Comparison of ENCODE assay signal across 14 cellular contexts in the genomic region with DNA sequence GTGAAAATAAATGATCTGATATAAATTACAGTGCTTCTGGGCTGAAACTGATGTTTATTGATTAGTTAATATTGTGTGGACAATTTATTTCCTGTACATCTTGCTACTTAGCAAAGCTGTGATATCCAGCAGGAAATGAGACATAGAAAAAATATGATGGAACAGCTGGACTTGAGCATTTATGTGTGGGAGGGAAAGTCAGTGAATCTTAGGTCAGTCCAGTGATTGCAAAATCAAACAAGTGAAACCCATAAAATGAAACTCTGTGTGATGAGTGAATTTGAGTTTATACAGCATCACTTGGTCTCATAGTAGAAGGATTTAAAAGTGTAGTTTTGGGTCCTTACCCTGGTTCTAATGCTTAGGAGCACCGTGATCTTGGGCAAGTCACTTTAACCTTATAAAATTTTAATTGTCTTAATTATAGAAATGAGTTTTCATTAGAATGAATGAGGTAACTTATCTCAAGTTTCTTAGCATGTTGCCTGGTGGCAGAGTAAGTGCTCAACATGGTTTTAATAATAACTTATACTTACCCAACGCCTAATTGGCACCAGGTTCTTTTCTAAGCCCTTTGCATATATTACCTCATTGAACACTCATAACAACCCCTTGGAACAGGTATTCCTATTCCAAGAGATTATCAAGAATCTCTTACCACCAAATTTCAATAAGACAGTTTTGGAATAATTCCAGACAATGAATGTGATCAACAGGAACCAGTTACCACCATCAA.
A peak's percentile ranks its signal among the peaks of the same experiment; 100 is the strongest.
DNase-seq lines count a peak whose midpoint lies in the region; ATAC-seq and TF ChIP-seq lines count a peak whose summit lies in the region.
"Had no signal": no experiment of that assay in that cellular context is flagged by ENCODE, and none has a peak within 500 bp of the region (broad histone marks: within the 10 kb centered on the region; RNA-seq: fewer than 3 reads in every experiment).

No MANE protein-coding gene starts in this region.

- no peak for ATAC-seq in T-helper 17 cell

- H3K4me3 Mint-ChIP-seq in T-helper 17 cell (no peak overlapping the region), chondrocyte (ENCODE audit: unreplicated experiment) (no peak overlapping the region)

- peaks cover 0 to 15% of the 10 kb centered on the region in 2 donors for H3K4me1 ChIP-seq in muscle layer of duodenum (ENCODE audit: control insufficient read depth in 1 of 2, insufficient read depth in 2 of 2, low read length in 2 of 2)

- no peaks in the 10 kb centered on the region for H3K27me3 ChIP-seq in muscle layer of duodenum (ENCODE audit: low read depth, low read length)
- H3K27me3 ChIP-seq: adrenal gland had no signal

- no peak overlapping the region for H3K27ac Mint-ChIP-seq in T-helper 17 cell
- H3K27ac Mint-ChIP-seq in chondrocyte (ENCODE audit: unreplicated experiment) = no peak overlapping the region

- H3K9me3 ChIP-seq in muscle layer of duodenum (ENCODE audit: control insufficient read depth in 1 of 2, low read length in 2 of 2) (no peaks in the 10 kb centered on the region), T-helper 17 cell (ENCODE audit: control insufficient read depth, low read length, poor library complexity, severe bottlenecking) (no peaks in the 10 kb centered on the region)
- H3K9me3 ChIP-seq: adrenal gland had no signal

- TF ChIP-seq CTCF in NB4 (IDR thresholded peaks at IDR 0.05; ENCODE audit: low read depth, low read length) (no peak), chondrocyte (IDR thresholded peaks at IDR 0.05) (no peak)

- TF ChIP-seq POLR2A in NB4 (IDR thresholded peaks at IDR 0.05; ENCODE audit: extremely low read depth, insufficient read length) = no peak

- H3K4me3 ChIP-seq in NB4 (ENCODE audit: low read depth, low read length) (no peak overlapping the region), muscle layer of duodenum (ENCODE audit: low read depth in 1 of 2, low read length in 2 of 2) (no peak overlapping the region)
- H3K4me3 ChIP-seq: adrenal gland, SK-N-MC had no signal

- peak overlapping the region; percentile 84 for H3K27ac ChIP-seq in epithelial cell of prostate
- H3K27ac ChIP-seq in muscle layer of duodenum (ENCODE audit: low read length) = peak overlapping the region; percentile 49
- H3K27ac ChIP-seq: SK-N-MC had no signal

- H3K27me3 Mint-ChIP-seq in T-helper 17 cell (peaks cover 18% of the 10 kb centered on the region), chondrocyte (ENCODE audit: low read depth) (no peaks in the 10 kb centered on the region)

- H3K9me3 Mint-ChIP-seq in chondrocyte (ENCODE audit: low read depth) = no peaks in the 10 kb centered on the region

- H3K36me3 Mint-ChIP-seq in T-helper 17 cell (ENCODE audit: low read depth) (no peaks in the 10 kb centered on the region), chondrocyte (ENCODE audit: low read depth) (no peaks in the 10 kb centered on the region)

- H3K4me1 Mint-ChIP-seq in T-helper 17 cell = no peaks in the 10 kb centered on the region
- H3K4me1 Mint-ChIP-seq in chondrocyte (ENCODE audit: low read depth) = peaks cover 4% of the 10 kb centered on the region

- no peaks in the 10 kb centered on the region for H3K36me3 ChIP-seq in muscle layer of duodenum (ENCODE audit: control insufficient read depth in 1 of 2, insufficient read depth in 2 of 2, low read length in 2 of 2)
- H3K36me3 ChIP-seq: adrenal gland had no signal

- DNase-seq in AG20443 (ENCODE audit: low spot score) (peak; percentile 55), NB4 (ENCODE audit: low read depth) (peak; percentile 52), epithelial cell of prostate (ENCODE audit: low read depth, low spot score) (peak; percentile 84), NK-92 (lab: John Stamatoyannopoulos, UW; ENCODE audit: unreplicated experiment) (no peak), T-helper 17 cell (no peak), chondrocyte (ENCODE audit: low spot score) (no peak)
- no peak for DNase-seq in NK-92 treated with Interleukin-12 subunit alpha and Interleukin-12 subunit beta, amount 100 ng/mL, for 24 hours (lab: John Stamatoyannopoulos, UW)
- DNase-seq: activated CD4-positive, alpha-beta T cell treated with anti-CD3 and anti-CD28 coated beads, Interleukin-2, amount 50 U/mL, for 48 hours; adrenal gland; DMS153; hippocampal formation; NCI-H2081 treated with DMSO at 0.1 percent for 48 hours had no signal

Comparison
In these comparisons a context has a peak if more than half of its experiments do, and no peak if none do; other contexts are left out.
1. DNase-seq: peak in AG20443 (single experiment), NB4 (single experiment) and epithelial cell of prostate (single experiment); none in NK-92 treated with Interleukin-12 subunit alpha and Interleukin-12 subunit beta, amount 100 ng/mL, for 24 hours (single experiment), NK-92 (single experiment), T-helper 17 cell (0 of 3) and chondrocyte (single experiment).